In genomic region chr19:39996218-39996810, GRCh38 we compare ENCODE assay signal across 8 cellular contexts. TPM values are rescaled to one million over a fixed set of nuclear protein-coding genes. Genes with fewer than 3 reads are reported as not detected.
A peak's percentile ranks its signal among the peaks of the same experiment; 100 is the strongest.
DNase-seq lines count a peak whose midpoint lies in the region; ATAC-seq and TF ChIP-seq lines count a peak whose summit lies in the region.

No MANE protein-coding gene starts in this region.

- TF ChIP-seq CTCF in AG09319 (IDR thresholded peaks at IDR 0.05; ENCODE audit: low read depth, low read length) (no peak), Panc1 (IDR thresholded peaks at IDR 0.05) (no peak)

- intact Hi-C loops in Panc1 (cut with micrococcal nuclease; ENCODE audit: unreplicated experiment): loop anchor here (1.0 to 5.0 kb wide), 2 partner anchors 25 to 226 kb away; partner anchors contain the start of gene PSMC4

- DNase-seq in AG09319 (ENCODE audit: extremely low read depth, low read depth) (peak; percentile 5), Panc1 (ENCODE audit: low read depth, low spot score) (no peak), T47D (ENCODE audit: low read depth in 1 of 2, low spot score in 1 of 2) (peak; percentile 14 to 50), inferior parietal cortex (ENCODE audit: extremely low spot score) (peak; percentile 39)
- DNase-seq in stimulated activated CD4-positive, alpha-beta T cell treated with anti-CD3 and anti-CD28 coated beads, Interleukin-2, amount 100 ng/mL, for 48 hours: peak; percentile 39 to 44

- H3K4me3 ChIP-seq in Panc1 (ENCODE audit: low read depth in 2 of 2, low read length in 2 of 2): peak overlapping the region; percentile 35 to 49

- CTCF ChIA-PET in Panc1 (lab: Charles Lee): interaction anchor here (0.6 to 3.4 kb wide), 6 partner anchors 21 to 558 kb away, joined by 3 to 15 read pairs (median 6); partner anchors contain the start of gene PSMC4

- ATAC-seq in GM18499 (IDR thresholded peaks at IDR 0.05; ENCODE audit: insufficient read depth, unreplicated experiment) (peak; percentile 16), HG03108 (IDR thresholded peaks at IDR 0.05; ENCODE audit: unreplicated experiment) (peak; percentile 25), Panc1 (peak; percentile 72), HG02798 (IDR thresholded peaks at IDR 0.05; ENCODE audit: poor library complexity, unreplicated experiment) (no peak)

- POLR2A ChIA-PET in Panc1 (lab: Charles Lee): interaction anchor here (0.5 to 3.2 kb wide), 22 partner anchors 9 to 557 kb away, joined by 3 to 55 read pairs (median 4); partner anchors contain the start of genes FBL, PSMC4, ZNF780A and ZNF780B

- TSS peak; percentile 90 for BruUV-seq in Panc1 (replicated peaks; lab: Mats Ljungman, UMichigan)

- H3K36me3 ChIP-seq in Panc1 (ENCODE audit: control insufficient read depth, insufficient read depth, low read length): no peaks in the 10 kb centered on the region

- peak overlapping the region; percentile 83 for H3K27ac ChIP-seq in Panc1 (ENCODE audit: low read length)

- peaks cover 21% of the 10 kb centered on the region for H3K9me3 ChIP-seq in Panc1 (ENCODE audit: control insufficient read depth, insufficient read depth, low read depth, low read length)

- H3K27me3 ChIP-seq in Panc1 (ENCODE audit: control insufficient read depth, insufficient read depth, low read length): no peaks in the 10 kb centered on the region

- in situ Hi-C loops in Panc1 (cut with HindIII; ENCODE audit: low pct_unique_long_range_greater_than_20kb, low sequenced_read_pairs) (no loop called here), T47D (cut with HindIII; ENCODE audit: low pct_unique_long_range_greater_than_20kb, low sequenced_read_pairs) (no loop called here)

- H3K4me1 ChIP-seq in Panc1 (ENCODE audit: control insufficient read depth, insufficient read depth, low read length): peaks cover 19% of the 10 kb centered on the region

RNA-seq across cellular contexts. Expression of gene ZNF546, which starts 0.5 kb away (rescaled TPM):
- 68.4 TPM for total RNA-seq in Panc1 (2021; ENCODE audit: unreplicated experiment)
- 17.2 TPM for polyA plus RNA-seq in Panc1 (2012; ENCODE audit: insufficient read length)

RNA-seq across cellular contexts. Expression of gene PSMC4, which starts 25.3 kb away (rescaled TPM):
- 2,386 TPM for total RNA-seq in Panc1 (2021; ENCODE audit: unreplicated experiment)
- polyA plus RNA-seq in Panc1 (2012; ENCODE audit: insufficient read length): 3,964 TPM

RNA-seq across cellular contexts. Expression of gene ZNF780B, which starts 59.7 kb away (rescaled TPM):
- total RNA-seq in Panc1 (2021; ENCODE audit: unreplicated experiment): 237 TPM
- 49.1 TPM for polyA plus RNA-seq in Panc1 (2012; ENCODE audit: insufficient read length)
